In genomic region chr1:111576547-111576946, GRCh38 we compare ENCODE assay signal across 26 cellular contexts. TPM values are rescaled to one million over a fixed set of nuclear protein-coding genes. Genes with fewer than 3 reads are reported as not detected.
DNase-seq lines count a peak whose midpoint lies in the region; TF ChIP-seq lines count a peak whose summit lies in the region.
"Had no signal": no experiment of that assay in that cellular context is flagged by ENCODE, and none has a peak within 500 bp of the region (broad histone marks: within the 10 kb centered on the region; RNA-seq: fewer than 3 reads in every experiment).

No MANE protein-coding gene starts in this region.

- no TSS peak for BruUV-seq in Calu3 (replicated peaks; lab: Mats Ljungman, UMichigan)

- no peak overlapping the region for H3K4me3 ChIP-seq in lower leg skin (ENCODE audit: low read depth, poor library complexity, severe bottlenecking)
- no peak overlapping the region for H3K4me3 ChIP-seq in suprapubic skin
- H3K4me3 ChIP-seq: BLaER1, MG63, SJSA1, spleen, thoracic aorta had no signal

- no peak for TF ChIP-seq POLR2A in erythroblast (IDR thresholded peaks at IDR 0.05; ENCODE audit: low read length)
- TF ChIP-seq POLR2A in lower leg skin (IDR thresholded peaks at IDR 0.05): no peak
- no peak for TF ChIP-seq POLR2A in suprapubic skin (IDR thresholded peaks at IDR 0.05)

- DNase-seq in Calu3 (peak; percentile 4), NCI-H2029 (lab: John Stamatoyannopoulos, UW) (peak; percentile 67), erythroblast (lab: John Stamatoyannopoulos, UW) (peak; percentile 58 to 76), mucosa of gallbladder (ENCODE audit: low spot score) (peak; percentile 69), lower leg skin (ENCODE audit: low spot score in 2 of 2) (no peak), activated gamma-delta T cell treated with Interleukin-2 at 50 U/mL for 16 hours (no peak), SHP77 treated with DMSO at 0.1 percent for 48 hours (lab: John Stamatoyannopoulos, UW) (no peak), suprapubic skin (ENCODE audit: low spot score in 2 of 2) (no peak)
- DNase-seq: activated CD4-positive, alpha-beta T cell treated with anti-CD3 and anti-CD28 coated beads for 4 hours; activated naive CD4-positive, alpha-beta T cell; activated T-cell treated with anti-CD3 and anti-CD28 coated beads, Interleukin-2, amount 50 U/mL, for 4 hours; COR-L47; effector memory CD4-positive, alpha-beta T cell; EL; foreskin keratinocyte; hippocampal formation; immature natural killer cell; MG63; NCI-H510A; spleen; stimulated activated CD4-positive, alpha-beta T cell treated with anti-CD3 and anti-CD28 coated beads, Interleukin-4, amount 100 ng/mL, for 24 hours; stimulated activated naive B cell treated with anti-CD40 and anti-IgM and Interleukin-4, amounts not matched to agents 10 μg/mL and 1 μg/mL and 100 μg/mL, for 72 hours; T-helper 1 cell had no signal

- no peaks in the 10 kb centered on the region for H3K27me3 Mint-ChIP-seq in Calu3 (ENCODE audit: unreplicated experiment)
- H3K27me3 Mint-ChIP-seq: stimulated activated naive B cell treated with anti-CD40 and anti-IgM and Interleukin-4, amounts not matched to agents 10 μg/mL and 1 μg/mL and 100 μg/mL, for 72 hours had no signal

- H3K4me1 Mint-ChIP-seq in Calu3 (ENCODE audit: low read depth, unreplicated experiment): no peaks in the 10 kb centered on the region

- H3K4me1 ChIP-seq in suprapubic skin: peaks cover 6% of the 10 kb centered on the region
- H3K4me1 ChIP-seq: BLaER1, foreskin keratinocyte had no signal

- H3K36me3 Mint-ChIP-seq in Calu3 (ENCODE audit: insufficient read depth, unreplicated experiment): no peaks in the 10 kb centered on the region
- H3K36me3 Mint-ChIP-seq: immature natural killer cell; stimulated activated naive B cell treated with anti-CD40 and anti-IgM and Interleukin-4, amounts not matched to agents 10 μg/mL and 1 μg/mL and 100 μg/mL, for 72 hours had no signal

- no peaks in the 10 kb centered on the region for H3K36me3 ChIP-seq in suprapubic skin
- H3K36me3 ChIP-seq: BLaER1, MG63, SJSA1, spleen, thoracic aorta had no signal

- no peak for TF ChIP-seq EP300 in suprapubic skin (IDR thresholded peaks at IDR 0.05)

- no peaks in the 10 kb centered on the region for H3K9me3 Mint-ChIP-seq in Calu3 (ENCODE audit: low read depth, unreplicated experiment)
- H3K9me3 Mint-ChIP-seq: activated T-cell treated with anti-CD3 and anti-CD28 coated beads, Interleukin-2, amount 50 U/mL, for 4 hours; immature natural killer cell; stimulated activated naive B cell treated with anti-CD40 and anti-IgM and Interleukin-4, amounts not matched to agents 10 μg/mL and 1 μg/mL and 100 μg/mL, for 72 hours had no signal

- no peak overlapping the region for H3K4me3 Mint-ChIP-seq in Calu3 (ENCODE audit: low read depth, unreplicated experiment)
- H3K4me3 Mint-ChIP-seq: activated T-cell treated with anti-CD3 and anti-CD28 coated beads, Interleukin-2, amount 50 U/mL, for 4 hours; immature natural killer cell; stimulated activated naive B cell treated with anti-CD40 and anti-IgM and Interleukin-4, amounts not matched to agents 10 μg/mL and 1 μg/mL and 100 μg/mL, for 72 hours had no signal

- CTCF ChIA-PET in Calu3 (lab: Charles Lee): interaction anchor here (0.5 kb wide), 1 partner anchor 66 kb away, joined by 6 read pairs; no protein-coding TSS in a partner anchor

- WGBS in lower leg skin, 2 donors: 72 to 81% methylated on average over 7 of the region's 7 CpGs
- WGBS in suprapubic skin: 77% methylated on average over 7 of the region's 7 CpGs

- TF ChIP-seq CTCF in Calu3 (IDR thresholded peaks at IDR 0.05; ENCODE audit: unreplicated experiment) (no peak), lower leg skin (IDR thresholded peaks at IDR 0.05) (no peak), suprapubic skin (IDR thresholded peaks at IDR 0.05) (no peak)

- no peak overlapping the region for H3K27ac Mint-ChIP-seq in Calu3 (ENCODE audit: unreplicated experiment)
- H3K27ac Mint-ChIP-seq: immature natural killer cell; stimulated activated naive B cell treated with anti-CD40 and anti-IgM and Interleukin-4, amounts not matched to agents 10 μg/mL and 1 μg/mL and 100 μg/mL, for 72 hours had no signal

- intact Hi-C loops in Calu3 (cut with micrococcal nuclease; ENCODE audit: unreplicated experiment): no loop called here
- intact Hi-C loops in lower leg skin (cut with DNase I; ENCODE audit: low total_unique reads): no loop called here

- no peak overlapping the region for H3K27ac ChIP-seq in suprapubic skin
- H3K27ac ChIP-seq: BLaER1, foreskin keratinocyte, SJSA1, spleen, thoracic aorta had no signal

- no peaks in the 10 kb centered on the region for H3K27me3 ChIP-seq in suprapubic skin
- H3K27me3 ChIP-seq: BLaER1, foreskin keratinocyte, MG63, SJSA1, spleen had no signal

- no peaks in the 10 kb centered on the region for H3K9me3 ChIP-seq in suprapubic skin
- H3K9me3 ChIP-seq: BLaER1, MG63, SJSA1, spleen, thoracic aorta had no signal

RNA-seq across cellular contexts. Expression of gene RAP1A, which starts 43.0 kb away (rescaled TPM):
- total RNA-seq in Calu3 (2022): 33.2 and 34.6 TPM in 2 replicates
- 93.0 TPM for total RNA-seq in mucosa of gallbladder
- 10 to 100 TPM; 25.5 to 33.8 (median 31.0) TPM for total RNA-seq in lower leg skin
- total RNA-seq in suprapubic skin: 10 to 100 TPM; 31.0 to 38.4 (median 35.3) TPM

Comparison
In these comparisons a context has a peak if more than half of its experiments do, and no peak if none do; other contexts are left out.
1. DNase-seq: peak in Calu3 (single experiment), NCI-H2029 (single experiment), erythroblast (2 of 2) and mucosa of gallbladder (single experiment); none in lower leg skin (0 of 2), activated gamma-delta T cell treated with Interleukin-2 at 50 U/mL for 16 hours (single experiment), SHP77 treated with DMSO at 0.1 percent for 48 hours (single experiment) and suprapubic skin (0 of 2).